ENCODE assay signal across 18 cellular contexts in genomic region chr21:41634211-41634694, GRCh38.
A peak's percentile ranks its signal among the peaks of the same experiment; 100 is the strongest.
DNase-seq lines count a peak whose midpoint lies in the region; ATAC-seq and TF ChIP-seq lines count a peak whose summit lies in the region.
"Had no signal": no experiment of that assay in that cellular context is flagged by ENCODE, and none has a peak within 500 bp of the region (broad histone marks: within the 10 kb centered on the region; RNA-seq: fewer than 3 reads in every experiment).

No MANE protein-coding gene starts in this region.

- WGBS in psoas muscle, 3 donors = 83 to 91% (median 87%) methylated on average over 5 to 6 of the region's 6 CpGs

- DNase-seq in M059J (ENCODE audit: low read depth) = peak; percentile 96
- DNase-seq in epithelial cell of proximal tubule (ENCODE audit: low read depth) = peak; percentile 54
- DNase-seq in mesothelial cell of epicardium (ENCODE audit: low spot score in 2 of 2, unreplicated experiment in 2 of 2) = no peak
- DNase-seq in activated naive CD4-positive, alpha-beta T cell treated with anti-CD3 and anti-CD28 coated beads, Interleukin-2, amount 50 U/mL, for 72 hours (ENCODE audit: low spot score in 2 of 2) = no peak
- DNase-seq in psoas muscle = no peak
- DNase-seq: COR-L47; endodermal cell; NCI-H1417 treated with DMSO at 0.1 percent for 48 hours; NCI-H510A treated with DMSO at 0.1 percent for 48 hours; stimulated activated naive B cell treated with anti-CD40 and anti-IgM and Interleukin-4, amounts not matched to agents 10 μg/mL and 1 μg/mL and 100 μg/mL, for 72 hours; T-helper 17 cell had no signal

- peak overlapping the region; percentile 92 for H3K27ac Mint-ChIP-seq in mesothelial cell of epicardium
- H3K27ac Mint-ChIP-seq in activated naive CD4-positive, alpha-beta T cell treated with anti-CD3 and anti-CD28 coated beads, Interleukin-2, amount 50 U/mL, for 72 hours = no peak overlapping the region
- H3K27ac Mint-ChIP-seq: activated naive CD4-positive, alpha-beta T cell treated with anti-CD3 and anti-CD28 coated beads, Interleukin-2, amount 50 U/mL, for 24 hours; endodermal cell; stimulated activated naive B cell treated with anti-CD40 and anti-IgM and Interleukin-4, amounts not matched to agents 10 μg/mL and 1 μg/mL and 100 μg/mL, for 72 hours; T-helper 17 cell had no signal

- intact Hi-C loops in psoas muscle (cut with DNase I) = no loop called here

- H3K4me1 Mint-ChIP-seq in mesothelial cell of epicardium = peaks cover 37% of the 10 kb centered on the region
- H3K4me1 Mint-ChIP-seq: activated naive CD4-positive, alpha-beta T cell treated with anti-CD3 and anti-CD28 coated beads, Interleukin-2, amount 50 U/mL, for 24 hours; endodermal cell; stimulated activated naive B cell treated with anti-CD40 and anti-IgM and Interleukin-4, amounts not matched to agents 10 μg/mL and 1 μg/mL and 100 μg/mL, for 72 hours; T-helper 17 cell had no signal

- H3K27me3 ChIP-seq in ACC112 (ENCODE audit: insufficient read depth, low read length) (no peaks in the 10 kb centered on the region), psoas muscle (ENCODE audit: insufficient read depth in 3 of 3, low read length in 2 of 3) (peaks cover 0 to 7% (median 3%) of the 10 kb centered on the region in 3 donors)

- H3K9me3 Mint-ChIP-seq in mesothelial cell of epicardium = peaks cover 3% of the 10 kb centered on the region
- H3K9me3 Mint-ChIP-seq in activated naive CD4-positive, alpha-beta T cell treated with anti-CD3 and anti-CD28 coated beads, Interleukin-2, amount 50 U/mL, for 72 hours = peaks cover 6 to 8% of the 10 kb centered on the region in 2 donors
- H3K9me3 Mint-ChIP-seq: activated naive CD4-positive, alpha-beta T cell treated with anti-CD3 and anti-CD28 coated beads, Interleukin-2, amount 50 U/mL, for 24 hours had no signal

- H3K27ac ChIP-seq in ACC112 (ENCODE audit: low read depth, low read length) = peak overlapping the region; percentile 72; the same call in 1 of the 2 replicates
- H3K27ac ChIP-seq in psoas muscle = no peak overlapping the region
- H3K27ac ChIP-seq: cardiac muscle cell had no signal

- no peaks in the 10 kb centered on the region for H3K9me3 ChIP-seq in psoas muscle
- H3K9me3 ChIP-seq: HAP-1 had no signal

- H3K36me3 ChIP-seq in ACC112 (ENCODE audit: insufficient read depth, low read length) = no peaks in the 10 kb centered on the region
- H3K36me3 ChIP-seq in psoas muscle (ENCODE audit: insufficient read depth in 1 of 2, low read depth in 1 of 2) = no peaks in the 10 kb centered on the region
- H3K36me3 ChIP-seq: cardiac muscle cell, HAP-1 had no signal

- H3K4me3 ChIP-seq in ACC112 (ENCODE audit: low read depth, low read length) (no peak overlapping the region), epithelial cell of proximal tubule (ENCODE audit: low read depth, low read length) (no peak overlapping the region), psoas muscle (no peak overlapping the region)
- H3K4me3 ChIP-seq: cardiac muscle cell, HAP-1 had no signal

- H3K27me3 Mint-ChIP-seq in mesothelial cell of epicardium (ENCODE audit: low read depth) = no peaks in the 10 kb centered on the region

- ATAC-seq in HG03460 (IDR thresholded peaks at IDR 0.05; ENCODE audit: unreplicated experiment) (no peak), psoas muscle (no peak), GM18505 (IDR thresholded peaks at IDR 0.05; ENCODE audit: unreplicated experiment) (no peak)
- no peak for ATAC-seq in activated naive CD4-positive, alpha-beta T cell treated with anti-CD3 and anti-CD28 coated beads, Interleukin-2, amount 50 U/mL, for 72 hours
- ATAC-seq: activated CD4-positive, CD25-positive, alpha-beta regulatory T cell treated with anti-CD3 and anti-CD28 coated beads, Interleukin-2, amount 50 U/mL, for 24 hours; stimulated activated naive B cell treated with anti-CD40 and anti-IgM and Interleukin-4, amounts not matched to agents 10 μg/mL and 1 μg/mL and 100 μg/mL, for 72 hours; T-helper 17 cell had no signal

- H2AFZ ChIP-seq in ACC112 (ENCODE audit: low read length, unreplicated experiment) = no peak overlapping the region

- H3K4me1 ChIP-seq in ACC112 (ENCODE audit: control insufficient read depth, insufficient read depth, low read length, unreplicated experiment) = peaks cover 37% of the 10 kb centered on the region
- H3K4me1 ChIP-seq in psoas muscle = no peaks in the 10 kb centered on the region
- H3K4me1 ChIP-seq: HAP-1 had no signal

- no peak for TF ChIP-seq CTCF in epithelial cell of proximal tubule (conservative IDR thresholded peaks at IDR 0.05; ENCODE audit: low read depth, low read length)
- TF ChIP-seq CTCF in mesothelial cell of epicardium (IDR thresholded peaks at IDR 0.05; ENCODE audit: unreplicated experiment) = no peak
- TF ChIP-seq CTCF in psoas muscle (IDR thresholded peaks at IDR 0.05) = no peak

- peaks cover 3% of the 10 kb centered on the region for H3K36me3 Mint-ChIP-seq in mesothelial cell of epicardium
- H3K36me3 Mint-ChIP-seq in activated naive CD4-positive, alpha-beta T cell treated with anti-CD3 and anti-CD28 coated beads, Interleukin-2, amount 50 U/mL, for 72 hours = no peaks in the 10 kb centered on the region
- H3K36me3 Mint-ChIP-seq: activated naive CD4-positive, alpha-beta T cell treated with anti-CD3 and anti-CD28 coated beads, Interleukin-2, amount 50 U/mL, for 24 hours; stimulated activated naive B cell treated with anti-CD40 and anti-IgM and Interleukin-4, amounts not matched to agents 10 μg/mL and 1 μg/mL and 100 μg/mL, for 72 hours had no signal

- H3K79me2 ChIP-seq in ACC112 (ENCODE audit: control insufficient read depth, insufficient read depth, low read length, unreplicated experiment) = no peaks in the 10 kb centered on the region

- H3K4me3 Mint-ChIP-seq in mesothelial cell of epicardium = no peak overlapping the region
- H3K4me3 Mint-ChIP-seq: activated naive CD4-positive, alpha-beta T cell treated with anti-CD3 and anti-CD28 coated beads, Interleukin-2, amount 50 U/mL, for 24 hours; endodermal cell; stimulated activated naive B cell treated with anti-CD40 and anti-IgM and Interleukin-4, amounts not matched to agents 10 μg/mL and 1 μg/mL and 100 μg/mL, for 72 hours; T-helper 17 cell had no signal

- no peak for TF ChIP-seq POLR2A in GM18505 (IDR thresholded peaks at IDR 0.05; ENCODE audit: borderline replicate concordance, extremely low read depth, insufficient read depth, insufficient read length)

Comparison
In these comparisons a context has a peak if more than half of its experiments do, and no peak if none do; other contexts are left out.
1. DNase-seq: peak in M059J (single experiment) and epithelial cell of proximal tubule (single experiment); none in mesothelial cell of epicardium (0 of 2), activated naive CD4-positive, alpha-beta T cell treated with anti-CD3 and anti-CD28 coated beads, Interleukin-2, amount 50 U/mL, for 72 hours (0 of 2) and psoas muscle (0 of 2).